ENCODE assay signal across 8 cellular contexts in genomic region chr18:33761363-33761762, GRCh38.
DNase-seq lines count a peak whose midpoint lies in the region; ATAC-seq, FAIRE-seq and TF ChIP-seq lines count a peak whose summit lies in the region.

No MANE protein-coding gene starts in this region.

- H3K4me1 ChIP-seq in KMS-11 (ENCODE audit: low read depth, poor library complexity, severe bottlenecking) (no peaks in the 10 kb centered on the region), adipocyte (ENCODE audit: control insufficient read depth, insufficient read depth, low read length) (peaks cover 7% of the 10 kb centered on the region), HepG2 (ENCODE audit: insufficient read depth, low read length) (no peaks in the 10 kb centered on the region)

- in situ Hi-C loops in HepG2 (cut with HindIII; ENCODE audit: extremely low pct_ligation_motif_present, low pct_unique_long_range_greater_than_20kb): loop anchor here (25.0 kb wide), 1 partner anchor 524 kb away; no protein-coding TSS in a partner anchor

- no peak for TF ChIP-seq RAD21 in HepG2 (CRISPR knock-in tag; IDR thresholded peaks at IDR 0.05)

- no peaks in the 10 kb centered on the region for H3K27me3 ChIP-seq in KMS-11 (ENCODE audit: insufficient read depth, low read depth)
- no peaks in the 10 kb centered on the region for H3K27me3 ChIP-seq in adipocyte (replicated peaks; ENCODE audit: control insufficient read depth, insufficient read depth, low read length)
- H3K27me3 ChIP-seq in HepG2 (ENCODE audit: control insufficient read depth in 1 of 2, insufficient read depth in 2 of 2, low read length in 2 of 2): no peaks in the 10 kb centered on the region

- no peak for TF ChIP-seq POLR2A in HepG2 (IDR thresholded peaks at IDR 0.05; ENCODE audit: insufficient read depth in 1 of 2, low read depth in 2 of 2, low read length in 2 of 2)

- H3K27ac ChIP-seq in KMS-11: no peak overlapping the region
- H3K27ac ChIP-seq in HepG2 (ENCODE audit: extremely low read length, insufficient read depth, low read length): no peak overlapping the region

- intact Hi-C loops in HepG2 (cut with micrococcal nuclease; ENCODE audit: unreplicated experiment): no loop called here

- CTCF ChIA-PET in HepG2 (lab: Yijun Ruan, JAX; ENCODE audit: low intra/inter-chr PET ratio, low total read pairs): interaction anchor here (1.0 to 1.8 kb wide), 2 partner anchors 10 to 529 kb away, joined by 3 to 9 read pairs; no protein-coding TSS in a partner anchor

- H3K36me3 ChIP-seq in KMS-11 (ENCODE audit: insufficient read depth) (no peaks in the 10 kb centered on the region), adipocyte (ENCODE audit: control insufficient read depth, insufficient read depth, low read length, severe bottlenecking) (no peaks in the 10 kb centered on the region), HepG2 (replicated peaks in 1 of 2; ENCODE audit: control insufficient read depth in 1 of 2, insufficient read depth in 2 of 2, low read length in 2 of 2) (no peaks in the 10 kb centered on the region)

- H3K9ac ChIP-seq in KMS-11: no peak overlapping the region
- H3K9ac ChIP-seq in adipocyte (ENCODE audit: low read length): no peak overlapping the region
- no peak overlapping the region for H3K9ac ChIP-seq in HepG2 (ENCODE audit: insufficient read depth, low read depth, low read length)

- TF ChIP-seq EP300 in HepG2 (IDR thresholded peaks at IDR 0.05; ENCODE audit: low read depth in 2 of 2, low read length in 2 of 2) (no peak), HepG2 (CRISPR knock-in tag; IDR thresholded peaks at IDR 0.05; ENCODE audit: borderline replicate concordance) (no peak)

- TF ChIP-seq CTCF in KMS-11 (conservative IDR thresholded peaks at IDR 0.05; ENCODE audit: low read depth, low read length) (peak; percentile 55; the same call in 1 of the 2 replicates), HepG2 (CRISPR knock-in tag; IDR thresholded peaks at IDR 0.05) (no peak)

- ATAC-seq in HepG2 (0 out of 3 replicates have a peak, but pooled peaks have one; percentile 36), GM21367 (IDR thresholded peaks at IDR 0.05; ENCODE audit: unreplicated experiment) (no peak)

- no peaks in the 10 kb centered on the region for H4K20me1 ChIP-seq in KMS-11 (ENCODE audit: insufficient read depth)
- no peaks in the 10 kb centered on the region for H4K20me1 ChIP-seq in HepG2 (ENCODE audit: insufficient read depth, low read length)

- H2AFZ ChIP-seq in KMS-11 (ENCODE audit: low read depth) (no peak overlapping the region), HepG2 (ENCODE audit: low read length) (no peak overlapping the region)

- POLR2A ChIA-PET in HepG2 (lab: Yijun Ruan, JAX): no interaction called here

- H3K79me2 ChIP-seq in KMS-11 (ENCODE audit: insufficient read depth, low read depth): no peaks in the 10 kb centered on the region
- no peaks in the 10 kb centered on the region for H3K79me2 ChIP-seq in HepG2 (ENCODE audit: insufficient read depth, low read length)

- H3K4me2 ChIP-seq in KMS-11 (no peak overlapping the region), HepG2 (ENCODE audit: low read depth, low read length) (no peak overlapping the region)

- H3K4me3 ChIP-seq in KMS-11 (IDR thresholded peaks at IDR 0.05; ENCODE audit: insufficient read depth, low read depth, low read length): no peak overlapping the region
- no peak overlapping the region for H3K4me3 ChIP-seq in adipocyte (ENCODE audit: low read length)
- H3K4me3 ChIP-seq in HepG2 (replicated peaks in 1 of 3; ENCODE audit: insufficient read depth in 1 of 3, low read depth in 2 of 3, low read length in 3 of 3): no peak overlapping the region

- DNase-seq in D341Med (ENCODE audit: low spot score): peak; percentile 51
- peak; percentile 61 for DNase-seq in adipocyte (ENCODE audit: low read depth)
- DNase-seq in HepG2 (ENCODE audit: low spot score): no peak
- no peak for DNase-seq in stimulated activated CD4-positive, alpha-beta T cell treated with anti-CD3 and anti-CD28 coated beads, Interleukin-15, amount 100 ng/mL, for 24 hours
- no peak for DNase-seq in NCI-H2107 treated with DMSO at 0.1 percent for 48 hours (lab: John Stamatoyannopoulos, UW; ENCODE audit: unreplicated experiment)
- no peak for DNase-seq in GOT3 (lab: John Stamatoyannopoulos, UW)

- H3K9me3 ChIP-seq in adipocyte (ENCODE audit: control insufficient read depth, low read length) (no peaks in the 10 kb centered on the region), HepG2 (ENCODE audit: low read length) (no peaks in the 10 kb centered on the region)

- BruUV-seq in HepG2 (replicated peaks; lab: Mats Ljungman, UMichigan): no TSS peak

- no peak for FAIRE-seq in HepG2 (lab: Jason Lieb, UNC)

TF ChIP-seq in HepG2, 621 proteins besides CTCF, POLR2A, EP300 and RAD21:
- TF ChIP-seq BATF2 (CRISPR knock-in tag; IDR thresholded peaks at IDR 0.05) (no peak), GPN1 (CRISPR knock-in tag; IDR thresholded peaks at IDR 0.05; ENCODE audit: borderline replicate concordance) (no peak), KDM4B (CRISPR knock-in tag; IDR thresholded peaks at IDR 0.05) (no peak), ZNF841 (CRISPR knock-in tag; IDR thresholded peaks at IDR 0.05; ENCODE audit: borderline replicate concordance) (no peak), ZNF567 (CRISPR knock-in tag; IDR thresholded peaks at IDR 0.05; ENCODE audit: borderline replicate concordance) (no peak), NFKBIZ (CRISPR knock-in tag; IDR thresholded peaks at IDR 0.05) (no peak), GFI1 (CRISPR knock-in tag; IDR thresholded peaks at IDR 0.05; ENCODE audit: borderline replicate concordance) (no peak), JUND (CRISPR knock-in tag; IDR thresholded peaks at IDR 0.05) (no peak), ZNF543 (CRISPR knock-in tag; IDR thresholded peaks at IDR 0.05) (no peak), PAWR (CRISPR knock-in tag; IDR thresholded peaks at IDR 0.05; ENCODE audit: borderline replicate concordance) (no peak), ZFP90 (CRISPR knock-in tag; IDR thresholded peaks at IDR 0.05; ENCODE audit: borderline replicate concordance) (no peak), ZNF782 (CRISPR knock-in tag; IDR thresholded peaks at IDR 0.05; ENCODE audit: borderline replicate concordance) (no peak), ZNF326 (CRISPR knock-in tag; IDR thresholded peaks at IDR 0.05; ENCODE audit: borderline replicate concordance) (no peak), POLR2AphosphoS5 (IDR thresholded peaks at IDR 0.05; ENCODE audit: low read depth, low read length) (no peak), IKZF5 (CRISPR knock-in tag; IDR thresholded peaks at IDR 0.05) (no peak), ZBTB7A (CRISPR knock-in tag; IDR thresholded peaks at IDR 0.05) (no peak), HHEX (CRISPR knock-in tag; IDR thresholded peaks at IDR 0.05) (no peak), KLF11 (CRISPR knock-in tag; IDR thresholded peaks at IDR 0.05) (no peak), HMG20A (CRISPR knock-in tag; IDR thresholded peaks at IDR 0.05; ENCODE audit: borderline replicate concordance) (no peak), NFRKB (IDR thresholded peaks at IDR 0.05) (no peak)

Comparison
In these comparisons a context has a peak if more than half of its experiments do, and no peak if none do; other contexts are left out.
1. DNase-seq: peak in D341Med (single experiment) and adipocyte (single experiment); none in HepG2 (single experiment), stimulated activated CD4-positive, alpha-beta T cell treated with anti-CD3 and anti-CD28 coated beads, Interleukin-15, amount 100 ng/mL, for 24 hours (single experiment), NCI-H2107 treated with DMSO at 0.1 percent for 48 hours (single experiment) and GOT3 (single experiment).